Comparison of ENCODE assay signal across 17 cellular contexts in genomic region chr10:34609287-34609940, GRCh38.
"Had no signal": no experiment of that assay in that cellular context is flagged by ENCODE, and none has a peak within 500 bp of the region (broad histone marks: within the 10 kb centered on the region; RNA-seq: fewer than 3 reads in every experiment).

No MANE protein-coding gene starts in this region.

- H3K4me3 ChIP-seq: lower lobe of right lung, right atrium auricular region, skin epidermis, tibial artery had no signal

- ATAC-seq: activated CD4-positive, CD25-positive, alpha-beta regulatory T cell treated with anti-CD3 and anti-CD28 coated beads, Interleukin-2, amount 50 U/mL, for 24 hours; activated naive CD8-positive, alpha-beta T cell treated with anti-CD3 and anti-CD28 coated beads, Interleukin-2, amount 50 U/mL, for 24 hours; activated T-helper 17 cell treated with anti-CD3 and anti-CD28 coated beads, Interleukin-2, amount 50 U/mL, for 72 hours; foreskin keratinocyte; lower lobe of right lung; stimulated activated naive B cell treated with anti-CD40 and anti-IgM and Interleukin-4, amounts not matched to agents 10 μg/mL and 1 μg/mL and 100 μg/mL, for 72 hours had no signal

- H3K36me3 ChIP-seq: lower lobe of right lung, right atrium auricular region, tibial artery had no signal

- DNase-seq: activated CD4-positive, alpha-beta T cell treated with anti-CD3 and anti-CD28 coated beads, Interleukin-2, amount 50 U/mL, for 4 hours; activated naive CD4-positive, alpha-beta T cell treated with Interleukin-2 at 50 U/mL for 16 hours; activated naive CD8-positive, alpha-beta T cell treated with anti-CD3 and anti-CD28 coated beads, Interleukin-2, amount 50 U/mL, for 24 hours; aorta; cerebellar nuclear complex; effector memory CD4-positive, alpha-beta T cell; foreskin keratinocyte; immature natural killer cell; lower lobe of right lung; stimulated activated CD4-positive, alpha-beta T cell treated with anti-CD3 and anti-CD28 coated beads, Interleukin-15, amount 100 ng/mL, for 24 hours; stimulated activated CD4-positive, alpha-beta T cell treated with anti-CD3 and anti-CD28 coated beads, Interleukin-4, amount 100 ng/mL, for 1 hour; stimulated activated naive B cell treated with anti-CD40 and anti-IgM and Interleukin-4, amounts not matched to agents 10 μg/mL and 1 μg/mL and 100 μg/mL, for 72 hours; tibial artery had no signal

- H3K4me1 ChIP-seq: lower lobe of right lung, right atrium auricular region had no signal

- H3K27me3 ChIP-seq: foreskin keratinocyte, right atrium auricular region, tibial artery had no signal

- H3K9me3 ChIP-seq: lower lobe of right lung, right atrium auricular region, tibial artery had no signal

- H3K27ac ChIP-seq: foreskin keratinocyte, lower lobe of right lung, right atrium auricular region, skin epidermis, tibial artery had no signal
